18 cellular contexts compared by ENCODE assay signal in genomic region chr5:173323121-173323798, GRCh38. TPM values are rescaled to one million over a fixed set of nuclear protein-coding genes. Genes with fewer than 3 reads are reported as not detected.
A peak's percentile ranks its signal among the peaks of the same experiment; 100 is the strongest.
DNase-seq lines count a peak whose midpoint lies in the region; ATAC-seq and TF ChIP-seq lines count a peak whose summit lies in the region.
"Had no signal": no experiment of that assay in that cellular context is flagged by ENCODE, and none has a peak within 500 bp of the region (broad histone marks: within the 10 kb centered on the region; RNA-seq: fewer than 3 reads in every experiment).

No MANE protein-coding gene starts in this region.

- H3K4me1 ChIP-seq in esophagus (ENCODE audit: control insufficient read depth in 2 of 2, insufficient read depth in 2 of 2, low read length in 1 of 2) (peaks cover 9 to 14% of the 10 kb centered on the region in 2 donors), parathyroid adenoma (no peaks in the 10 kb centered on the region), tibial nerve (peaks cover 0 to 35% (median 14%) of the 10 kb centered on the region in 4 donors)

- peak overlapping the region; percentile 96 for H3K4me3 ChIP-seq in AG04450 (ENCODE audit: low read depth, low read length)
- no peak overlapping the region for H3K4me3 ChIP-seq in esophagus (ENCODE audit: low read depth in 1 of 2, low read length in 2 of 2)
- H3K4me3 ChIP-seq in parathyroid adenoma (ENCODE audit: low read depth, low read length), result no peak overlapping the region
- no peak overlapping the region for H3K4me3 ChIP-seq in tibial nerve
- H3K4me3 ChIP-seq: HAP-1, left lung had no signal

- H3K36me3 ChIP-seq in esophagus (ENCODE audit: control insufficient read depth in 2 of 2, insufficient read depth in 2 of 2, low read length in 1 of 2) (no peaks in the 10 kb centered on the region), parathyroid adenoma (ENCODE audit: control insufficient read depth, insufficient read depth, low read length) (no peaks in the 10 kb centered on the region), tibial nerve (no peaks in the 10 kb centered on the region)
- H3K36me3 ChIP-seq: left lung, Peyer's patch had no signal

- POLR2A ChIA-PET in AG04450 (lab: Yijun Ruan, JAX), result interaction anchor here (1.1 kb wide), 2 partner anchors 8 to 149 kb away, joined by 4 to 11 read pairs; no protein-coding TSS in a partner anchor

- H3K9me3 ChIP-seq in AG04450 (ENCODE audit: control insufficient read depth, insufficient read depth, low read length), result no peaks in the 10 kb centered on the region; the same call in 1 of the 2 replicates
- no peaks in the 10 kb centered on the region for H3K9me3 ChIP-seq in esophagus (ENCODE audit: control insufficient read depth in 2 of 2, insufficient read depth in 1 of 2, low read depth in 1 of 2, low read length in 1 of 2)
- no peaks in the 10 kb centered on the region for H3K9me3 ChIP-seq in parathyroid adenoma (ENCODE audit: control insufficient read depth, low read length)
- H3K9me3 ChIP-seq in tibial nerve, result no peaks in the 10 kb centered on the region
- H3K9me3 ChIP-seq: HAP-1, left lung, Peyer's patch had no signal

- no peaks in the 10 kb centered on the region for H3K79me2 ChIP-seq in parathyroid adenoma

- no peak overlapping the region for H3K4me2 ChIP-seq in parathyroid adenoma (ENCODE audit: low read length)

- H3K27ac ChIP-seq in AG04450 (ENCODE audit: low read depth, low read length) (peak overlapping the region; percentile 33), esophagus (ENCODE audit: low read depth in 2 of 2, low read length in 1 of 2) (peak overlapping the region; percentile 5 to 43), parathyroid adenoma (peak overlapping the region; percentile 78), tibial nerve (no peak overlapping the region)
- H3K27ac ChIP-seq: HL-60 had no signal

- no peak overlapping the region for H3K9ac ChIP-seq in parathyroid adenoma

- no peak overlapping the region for H2AFZ ChIP-seq in parathyroid adenoma

- H3K27me3 ChIP-seq in AG04450 (ENCODE audit: control insufficient read depth, insufficient read depth, low read length) (no peaks in the 10 kb centered on the region), esophagus (ENCODE audit: control insufficient read depth in 1 of 2, insufficient read depth in 2 of 2, low read length in 2 of 2) (peaks cover 0 to 12% of the 10 kb centered on the region in 2 donors), parathyroid adenoma (ENCODE audit: control insufficient read depth, insufficient read depth, low read length) (no peaks in the 10 kb centered on the region), tibial nerve (peaks cover 0 to 42% of the 10 kb centered on the region in 2 donors)

- CTCF ChIA-PET in AG04450 (lab: Charles Lee), result interaction anchor here (1.3 to 2.9 kb wide), 2 partner anchors 28 to 250 kb away, joined by 7 to 21 read pairs; no protein-coding TSS in a partner anchor

- 81 to 87% methylated on average over 25 of the region's 25 CpGs for WGBS in esophagus, 2 donors
- WGBS in tibial nerve, 2 donors, result 91 to 94% methylated on average over 24 to 25 of the region's 25 CpGs

- no peak for ATAC-seq in HG03354 (IDR thresholded peaks at IDR 0.05; ENCODE audit: poor library complexity, severe bottlenecking, unreplicated experiment)
- ATAC-seq: esophagus mucosa had no signal

- no peak for TF ChIP-seq EP300 in tibial nerve (IDR thresholded peaks at IDR 0.05)

- no peak for TF ChIP-seq CTCF in AG04450 (IDR thresholded peaks at IDR 0.05; ENCODE audit: low read depth, low read length)
- no peak for TF ChIP-seq CTCF in parathyroid adenoma (IDR thresholded peaks at IDR 0.05)
- TF ChIP-seq CTCF in tibial nerve (IDR thresholded peaks at IDR 0.05), result no peak

- no peak for TF ChIP-seq POLR2A in tibial nerve (IDR thresholded peaks at IDR 0.05)

- DNase-seq in AG04450 (ENCODE audit: low read depth, low spot score), result no peak
- peak; percentile 34 for DNase-seq in LHCN-M2 (ENCODE audit: low read depth)
- no peak for DNase-seq in NCI-H2171 (lab: John Stamatoyannopoulos, UW)
- DNase-seq in NCI-H1048 (lab: John Stamatoyannopoulos, UW), result no peak
- DNase-seq in tibial nerve (ENCODE audit: low spot score in 2 of 2), result no peak
- DNase-seq: activated naive CD8-positive, alpha-beta T cell treated with anti-CD3 and anti-CD28 coated beads for 36 hours; activated T-cell treated with anti-CD3 and anti-CD28 coated beads for 4 hours; cerebellar nuclear complex; left lung; NCI-H526; stimulated activated naive CD4-positive, alpha-beta T cell treated with Interleukin-2 at 50 U/mL for 16 hours had no signal

RNA-seq across cellular contexts. Expression of gene STC2, which starts 5.0 kb away (rescaled TPM):
- polyA plus RNA-seq in AG04450 (2011; rRNA removed), result 159 and 185 TPM in 2 replicates
- 216 and 240 TPM in 2 replicates for polyA minus RNA-seq in AG04450 (2011; rRNA and poly(A)+ RNA removed)
- 1,426 and 2,025 TPM in 2 replicates for total RNA-seq in LHCN-M2 (2014; rRNA removed)
- 1,502 TPM for polyA plus RNA-seq in LHCN-M2 (2012)
- 1 to 10 TPM in 1 of 2 donors, under 1 TPM in 1; 0.35 to 1.4 TPM for polyA plus RNA-seq in esophagus
- 1 to 10 TPM in 3 of 4 donors, under 1 TPM in 1; 0.90 to 3.9 (median 1.2) TPM for total RNA-seq in tibial nerve

Comparison
In these comparisons a context has a peak if more than half of its experiments do, and no peak if none do; other contexts are left out.
1. H3K27ac ChIP-seq: peak in AG04450 (single experiment), esophagus (2 of 2) and parathyroid adenoma (single experiment); none in tibial nerve (0 of 4).
2. RNA of gene STC2, which starts 5.0 kb away (total RNA-seq): 1,426 to 2,025 TPM in LHCN-M2; 0.90 to 3.9 TPM in tibial nerve; every median in the first group is over 100 times any median in the second.